In genomic region chr2:69946351-69947077, GRCh38 we compare ENCODE assay signal across 1 cellular context.
TF ChIP-seq lines count a peak whose summit lies in the region.

No MANE protein-coding gene starts in this region.

TF ChIP-seq in HepG2, 621 proteins besides CTCF, POLR2A, EP300 and RAD21 (continued from another document and continues in another):
- TF ChIP-seq POLR2AphosphoS5 (IDR thresholded peaks at IDR 0.05; ENCODE audit: low read depth, low read length) (no peak), PHF20 (CRISPR knock-in tag; IDR thresholded peaks at IDR 0.05) (no peak), ZNF20 (CRISPR knock-in tag; IDR thresholded peaks at IDR 0.05) (no peak), ZNF720 (CRISPR knock-in tag; IDR thresholded peaks at IDR 0.05) (no peak), ZNF883 (CRISPR knock-in tag; IDR thresholded peaks at IDR 0.05; ENCODE audit: not compliant biosample characterization) (no peak), ZNF740 (CRISPR knock-in tag; IDR thresholded peaks at IDR 0.05) (0 out of 2 replicates have a peak, but pooled peaks have one; percentile 30), TCF7 (IDR thresholded peaks at IDR 0.05; ENCODE audit: low read depth) (no peak), ZZZ3 (CRISPR knock-in tag; IDR thresholded peaks at IDR 0.05; ENCODE audit: borderline replicate concordance) (no peak), ZNF850 (CRISPR knock-in tag; conservative IDR thresholded peaks at IDR 0.05) (no peak), ERF (CRISPR knock-in tag; IDR thresholded peaks at IDR 0.05) (no peak), CBFB (CRISPR knock-in tag; IDR thresholded peaks at IDR 0.05) (peak; percentile 88), TOE1 (CRISPR knock-in tag; IDR thresholded peaks at IDR 0.05) (no peak), ZNF124 (CRISPR knock-in tag; IDR thresholded peaks at IDR 0.05) (no peak), POLR2AphosphoS2 (IDR thresholded peaks at IDR 0.05; ENCODE audit: low read depth, low read length) (no peak), ZC3H13 (CRISPR knock-in tag; IDR thresholded peaks at IDR 0.05) (no peak), SALL1 (CRISPR knock-in tag; IDR thresholded peaks at IDR 0.05) (no peak), SMC3 (IDR thresholded peaks at IDR 0.05; ENCODE audit: low read length) (peak; percentile 9; the same call in 1 of the 2 replicates), ZNF142 (CRISPR knock-in tag; IDR thresholded peaks at IDR 0.05) (no peak), ZNF569 (CRISPR knock-in tag; IDR thresholded peaks at IDR 0.05; ENCODE audit: borderline replicate concordance) (no peak), SNAPC4 (CRISPR knock-in tag; IDR thresholded peaks at IDR 0.05) (no peak), ZNF235 (CRISPR knock-in tag; IDR thresholded peaks at IDR 0.05; ENCODE audit: borderline replicate concordance) (no peak), KDM3A (CRISPR knock-in tag; IDR thresholded peaks at IDR 0.05; ENCODE audit: low read depth) (no peak), ZNF501 (CRISPR knock-in tag; IDR thresholded peaks at IDR 0.05) (no peak), ZNF709 (CRISPR knock-in tag; IDR thresholded peaks at IDR 0.05) (no peak), ASH2L (IDR thresholded peaks at IDR 0.05; ENCODE audit: insufficient read length, low read depth, low read length) (peak; percentile 35), MED1 (CRISPR knock-in tag; IDR thresholded peaks at IDR 0.05) (peak; percentile 49; the same call in 1 of the 2 replicates), ZNF782 (CRISPR knock-in tag; IDR thresholded peaks at IDR 0.05; ENCODE audit: borderline replicate concordance) (no peak), DPF2 (CRISPR knock-in tag; IDR thresholded peaks at IDR 0.05; ENCODE audit: borderline replicate concordance, low read depth) (peak; percentile 53; the same call in 1 of the 2 replicates), ARID2 (CRISPR knock-in tag; IDR thresholded peaks at IDR 0.05; ENCODE audit: borderline replicate concordance) (no peak), FOSL2 (CRISPR knock-in tag; IDR thresholded peaks at IDR 0.05) (peak; percentile 94), NBN (conservative IDR thresholded peaks at IDR 0.05) (no peak), ELF3 (CRISPR knock-in tag; IDR thresholded peaks at IDR 0.05) (peak; percentile 54), NFAT5 (CRISPR knock-in tag; IDR thresholded peaks at IDR 0.05) (no peak), SIX4 (CRISPR knock-in tag; IDR thresholded peaks at IDR 0.05) (0 out of 2 replicates have a peak, but pooled peaks have one; percentile 22), MYC (CRISPR knock-in tag; IDR thresholded peaks at IDR 0.05; ENCODE audit: borderline replicate concordance) (no peak), ZBTB2 (CRISPR knock-in tag; IDR thresholded peaks at IDR 0.05; ENCODE audit: low read depth) (no peak), ZNF333 (CRISPR knock-in tag; IDR thresholded peaks at IDR 0.05; ENCODE audit: borderline replicate concordance) (no peak), FOXA1 (IDR thresholded peaks at IDR 0.05) (no peak), FOXA1 (CRISPR knock-in tag; IDR thresholded peaks at IDR 0.05) (0 out of 2 replicates have a peak, but pooled peaks have one; percentile 34), EEA1 (CRISPR knock-in tag; IDR thresholded peaks at IDR 0.05; ENCODE audit: borderline replicate concordance) (no peak), TRIM22 (IDR thresholded peaks at IDR 0.05) (no peak), NR1H2 (CRISPR knock-in tag; IDR thresholded peaks at IDR 0.05; ENCODE audit: borderline replicate concordance, low read depth) (no peak), RAD51 (IDR thresholded peaks at IDR 0.05; ENCODE audit: borderline replicate concordance) (no peak), TEAD2 (CRISPR knock-in tag; IDR thresholded peaks at IDR 0.05) (no peak), HIC2 (CRISPR knock-in tag; IDR thresholded peaks at IDR 0.05; ENCODE audit: low read depth) (no peak), JUNB (CRISPR knock-in tag; IDR thresholded peaks at IDR 0.05; ENCODE audit: borderline replicate concordance) (no peak), FOXC1 (CRISPR knock-in tag; IDR thresholded peaks at IDR 0.05; ENCODE audit: borderline replicate concordance) (no peak)
